In genomic region chrX:79270401-79270800, GRCh38 we compare ENCODE assay signal across 8 cellular contexts.
DNase-seq lines count a peak whose midpoint lies in the region; ATAC-seq and TF ChIP-seq lines count a peak whose summit lies in the region.

No MANE protein-coding gene starts in this region.

- intact Hi-C loops in activated CD4-positive, alpha-beta memory T cell treated with anti-CD3 and anti-CD28 coated beads for 36 hours (cut with micrococcal nuclease), result loop anchor here (1.0 to 2.0 kb wide), 6 partner anchors 66 to 716 kb away; partner anchors contain the start of genes ITM2A and P2RY10

- peak; percentile 87 for TF ChIP-seq CTCF in DND-41 (IDR thresholded peaks at IDR 0.05; ENCODE audit: borderline replicate concordance, extremely low read depth, low read length, poor library complexity, severe bottlenecking)

- CTCF ChIA-PET in activated CD4-positive, alpha-beta memory T cell treated with anti-CD3 and anti-CD28 coated beads for 36 hours (lab: Charles Lee), result interaction anchor here (0.8 to 2.0 kb wide), 11 partner anchors 11 to 384 kb away, joined by 3 to 10 read pairs (median 4); no protein-coding TSS in a partner anchor

- TF ChIP-seq EP300 in Ishikawa (IDR thresholded peaks at IDR 0.05; ENCODE audit: borderline replicate concordance), result no peak

- peaks cover 45% of the 10 kb centered on the region for H3K4me1 Mint-ChIP-seq in activated CD4-positive, alpha-beta memory T cell treated with anti-CD3 and anti-CD28 coated beads for 36 hours (ENCODE audit: low read depth)

- no peak overlapping the region for H3K4me3 ChIP-seq in DND-41 (ENCODE audit: low read depth in 1 of 2, low read length in 2 of 2)

- peak overlapping the region; percentile 41; the same call in 1 of the 2 replicates for H3K9ac ChIP-seq in DND-41 (ENCODE audit: low read depth, low read length)

- POLR2A ChIA-PET in activated CD4-positive, alpha-beta memory T cell treated with anti-CD3 and anti-CD28 coated beads for 36 hours (lab: Charles Lee), result interaction anchor here (0.6 to 1.7 kb wide), 4 partner anchors 16 to 182 kb away, joined by 3 to 6 read pairs (median 3); no protein-coding TSS in a partner anchor

- no peaks in the 10 kb centered on the region for H3K9me3 Mint-ChIP-seq in activated CD4-positive, alpha-beta memory T cell treated with anti-CD3 and anti-CD28 coated beads for 36 hours

- peak overlapping the region; percentile 89 for H3K27ac ChIP-seq in DND-41 (ENCODE audit: low read length)

- no peaks in the 10 kb centered on the region for H3K27me3 ChIP-seq in DND-41 (ENCODE audit: insufficient read depth, low read length, poor library complexity)

- ATAC-seq in DND-41 (ENCODE audit: insufficient read depth, low read depth) (peak; percentile 94), GM21390 (IDR thresholded peaks at IDR 0.05; ENCODE audit: unreplicated experiment) (peak; percentile 96)

- peak overlapping the region; percentile 85 for H3K27ac Mint-ChIP-seq in activated CD4-positive, alpha-beta memory T cell treated with anti-CD3 and anti-CD28 coated beads for 36 hours

- H3K4me2 ChIP-seq in DND-41 (ENCODE audit: insufficient read depth, low read length), result peak overlapping the region; percentile 15; the same call in 1 of the 2 replicates

- no peak overlapping the region for H2AFZ ChIP-seq in DND-41 (ENCODE audit: low read depth, low read length)

- no peaks in the 10 kb centered on the region for H3K9me3 ChIP-seq in DND-41 (ENCODE audit: insufficient read depth, low read length, severe bottlenecking)

- no peaks in the 10 kb centered on the region for H3K27me3 Mint-ChIP-seq in activated CD4-positive, alpha-beta memory T cell treated with anti-CD3 and anti-CD28 coated beads for 36 hours

- H3K4me1 ChIP-seq in DND-41 (ENCODE audit: insufficient read depth, low read length), result peaks cover 56% of the 10 kb centered on the region

- DNase-seq in DND-41, result peak; percentile 80
- DNase-seq in activated CD4-positive, alpha-beta memory T cell treated with anti-CD3 and anti-CD28 coated beads for 36 hours, result peak; percentile 87
- DNase-seq in germinal center (ENCODE audit: low spot score), result peak; percentile 8
- peak; percentile 39 to 65 for DNase-seq in stimulated activated CD4-positive, alpha-beta T cell treated with anti-CD3 and anti-CD28 coated beads, Interleukin-4, amount 100 ng/mL, for 48 hours (ENCODE audit: low read depth in 2 of 2)
- DNase-seq in NCI-H1694 (lab: John Stamatoyannopoulos, UW), result no peak
- no peak for DNase-seq in A172 (ENCODE audit: low spot score)

- H3K36me3 ChIP-seq in DND-41 (ENCODE audit: insufficient read depth, low read length), result no peaks in the 10 kb centered on the region

- H3K36me3 Mint-ChIP-seq in activated CD4-positive, alpha-beta memory T cell treated with anti-CD3 and anti-CD28 coated beads for 36 hours, result no peaks in the 10 kb centered on the region

- H3K79me2 ChIP-seq in DND-41 (ENCODE audit: insufficient read depth, low read length), result peaks cover 6% of the 10 kb centered on the region; the same call in 1 of the 2 replicates

- peak overlapping the region; percentile 26 for H3K4me3 Mint-ChIP-seq in activated CD4-positive, alpha-beta memory T cell treated with anti-CD3 and anti-CD28 coated beads for 36 hours

- no peaks in the 10 kb centered on the region for H4K20me1 ChIP-seq in DND-41 (ENCODE audit: insufficient read depth, low read length)

- TF ChIP-seq RAD21 in Ishikawa (IDR thresholded peaks at IDR 0.05; ENCODE audit: low read depth), result peak; percentile 31; the same call in 1 of the 2 replicates

TF ChIP-seq in Ishikawa, 13 proteins besides CTCF, POLR2A, EP300 and RAD21:
- no peak for TF ChIP-seq TAF1 (IDR thresholded peaks at IDR 0.05; ENCODE audit: low read depth)
- no peak for TF ChIP-seq USF1 (IDR thresholded peaks at IDR 0.05)
- TF ChIP-seq CREB1 (IDR thresholded peaks at IDR 0.05; ENCODE audit: low read depth), result no peak
- TF ChIP-seq NFIC (IDR thresholded peaks at IDR 0.05), result no peak
- TF ChIP-seq YY1 (IDR thresholded peaks at IDR 0.05; ENCODE audit: low read depth), result no peak
- no peak for TF ChIP-seq MAX (IDR thresholded peaks at IDR 0.05)
- TF ChIP-seq CEBPB (IDR thresholded peaks at IDR 0.05), result no peak
- TF ChIP-seq ZBTB7A (IDR thresholded peaks at IDR 0.05; ENCODE audit: low read depth), result no peak
- no peak for TF ChIP-seq REST (IDR thresholded peaks at IDR 0.05; ENCODE audit: low read depth)
- TF ChIP-seq TCF12 (IDR thresholded peaks at IDR 0.05; ENCODE audit: low read depth), result no peak
- TF ChIP-seq FOXM1 (IDR thresholded peaks at IDR 0.05; ENCODE audit: borderline replicate concordance, low read depth), result no peak
- TF ChIP-seq TEAD4 (IDR thresholded peaks at IDR 0.05), result no peak

Comparison
In these comparisons a context has a peak if more than half of its experiments do, and no peak if none do; other contexts are left out.
1. DNase-seq: peak in DND-41 (single experiment), activated CD4-positive, alpha-beta memory T cell treated with anti-CD3 and anti-CD28 coated beads for 36 hours (single experiment), germinal center (single experiment) and stimulated activated CD4-positive, alpha-beta T cell treated with anti-CD3 and anti-CD28 coated beads, Interleukin-4, amount 100 ng/mL, for 48 hours (2 of 2); none in NCI-H1694 (single experiment) and A172 (single experiment).